ENCODE assay signal across 1 cellular context in the genomic region with DNA sequence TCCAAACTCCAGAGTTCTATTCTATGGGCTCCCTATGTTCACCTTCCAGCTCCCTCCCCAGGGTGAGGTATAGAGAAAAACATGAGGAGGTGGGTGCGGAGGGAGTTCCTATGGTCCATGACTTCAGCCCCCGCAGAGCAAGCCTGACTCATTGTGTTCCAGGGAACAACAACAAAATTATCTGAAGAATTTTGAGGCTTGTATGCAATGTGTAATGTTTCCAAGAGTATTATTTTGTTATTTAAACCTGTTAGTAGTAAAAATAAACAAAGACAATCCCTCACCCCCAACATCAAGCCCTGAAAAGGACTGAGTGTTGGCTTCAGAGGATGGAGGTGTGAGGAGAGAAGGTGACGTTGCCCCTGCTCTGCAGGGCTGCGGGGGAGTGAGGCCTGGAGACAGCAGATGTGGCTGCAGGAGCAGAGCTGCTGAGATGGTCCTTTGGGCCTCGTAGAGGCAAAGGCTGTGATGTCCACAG.
TF ChIP-seq lines count a peak whose summit lies in the region.

No MANE protein-coding gene starts in this region.

TF ChIP-seq in K562, 482 proteins besides CTCF, POLR2A, EP300 and RAD21 (continued from another document):
- TF ChIP-seq, protein P1, sequence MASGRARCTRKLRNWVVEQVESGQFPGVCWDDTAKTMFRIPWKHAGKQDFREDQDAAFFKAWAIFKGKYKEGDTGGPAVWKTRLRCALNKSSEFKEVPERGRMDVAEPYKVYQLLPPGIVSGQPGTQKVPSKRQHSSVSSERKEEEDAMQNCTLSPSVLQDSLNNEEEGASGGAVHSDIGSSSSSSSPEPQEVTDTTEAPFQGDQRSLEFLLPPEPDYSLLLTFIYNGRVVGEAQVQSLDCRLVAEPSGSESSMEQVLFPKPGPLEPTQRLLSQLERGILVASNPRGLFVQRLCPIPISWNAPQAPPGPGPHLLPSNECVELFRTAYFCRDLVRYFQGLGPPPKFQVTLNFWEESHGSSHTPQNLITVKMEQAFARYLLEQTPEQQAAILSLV (tag; IDR thresholded peaks at IDR 0.05) = no peak
- no peak for TF ChIP-seq MCM7 (IDR thresholded peaks at IDR 0.05)
- TF ChIP-seq C11orf30 (IDR thresholded peaks at IDR 0.05; ENCODE audit: low read depth) = no peak
- no peak for TF ChIP-seq ZNF12 (CRISPR knock-in tag; IDR thresholded peaks at IDR 0.05)
- TF ChIP-seq, protein P2, sequence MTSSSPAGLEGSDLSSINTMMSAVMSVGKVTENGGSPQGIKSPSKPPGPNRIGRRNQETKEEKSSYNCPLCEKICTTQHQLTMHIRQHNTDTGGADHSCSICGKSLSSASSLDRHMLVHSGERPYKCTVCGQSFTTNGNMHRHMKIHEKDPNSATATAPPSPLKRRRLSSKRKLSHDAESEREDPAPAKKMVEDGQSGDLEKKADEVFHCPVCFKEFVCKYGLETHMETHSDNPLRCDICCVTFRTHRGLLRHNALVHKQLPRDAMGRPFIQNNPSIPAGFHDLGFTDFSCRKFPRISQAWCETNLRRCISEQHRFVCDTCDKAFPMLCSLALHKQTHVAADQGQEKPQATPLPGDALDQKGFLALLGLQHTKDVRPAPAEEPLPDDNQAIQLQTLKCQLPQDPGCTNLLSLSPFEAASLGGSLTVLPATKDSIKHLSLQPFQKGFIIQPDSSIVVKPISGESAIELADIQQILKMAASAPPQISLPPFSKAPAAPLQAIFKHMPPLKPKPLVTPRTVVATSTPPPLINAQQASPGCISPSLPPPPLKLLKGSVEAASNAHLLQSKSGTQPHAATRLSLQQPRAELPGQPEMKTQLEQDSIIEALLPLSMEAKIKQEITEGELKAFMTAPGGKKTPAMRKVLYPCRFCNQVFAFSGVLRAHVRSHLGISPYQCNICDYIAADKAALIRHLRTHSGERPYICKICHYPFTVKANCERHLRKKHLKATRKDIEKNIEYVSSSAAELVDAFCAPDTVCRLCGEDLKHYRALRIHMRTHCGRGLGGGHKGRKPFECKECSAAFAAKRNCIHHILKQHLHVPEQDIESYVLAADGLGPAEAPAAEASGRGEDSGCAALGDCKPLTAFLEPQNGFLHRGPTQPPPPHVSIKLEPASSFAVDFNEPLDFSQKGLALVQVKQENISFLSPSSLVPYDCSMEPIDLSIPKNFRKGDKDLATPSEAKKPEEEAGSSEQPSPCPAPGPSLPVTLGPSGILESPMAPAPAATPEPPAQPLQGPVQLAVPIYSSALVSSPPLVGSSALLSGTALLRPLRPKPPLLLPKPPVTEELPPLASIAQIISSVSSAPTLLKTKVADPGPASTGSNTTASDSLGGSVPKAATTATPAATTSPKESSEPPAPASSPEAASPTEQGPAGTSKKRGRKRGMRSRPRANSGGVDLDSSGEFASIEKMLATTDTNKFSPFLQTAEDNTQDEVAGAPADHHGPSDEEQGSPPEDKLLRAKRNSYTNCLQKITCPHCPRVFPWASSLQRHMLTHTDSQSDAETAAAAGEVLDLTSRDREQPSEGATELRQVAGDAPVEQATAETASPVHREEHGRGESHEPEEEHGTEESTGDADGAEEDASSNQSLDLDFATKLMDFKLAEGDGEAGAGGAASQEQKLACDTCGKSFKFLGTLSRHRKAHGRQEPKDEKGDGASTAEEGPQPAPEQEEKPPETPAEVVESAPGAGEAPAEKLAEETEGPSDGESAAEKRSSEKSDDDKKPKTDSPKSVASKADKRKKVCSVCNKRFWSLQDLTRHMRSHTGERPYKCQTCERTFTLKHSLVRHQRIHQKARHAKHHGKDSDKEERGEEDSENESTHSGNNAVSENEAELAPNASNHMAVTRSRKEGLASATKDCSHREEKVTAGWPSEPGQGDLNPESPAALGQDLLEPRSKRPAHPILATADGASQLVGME (CRISPR knock-in tag; IDR thresholded peaks at IDR 0.05) = 0 out of 2 replicates have a peak, but pooled peaks have one; percentile 69
- TF ChIP-seq ZNF324 (CRISPR knock-in tag; IDR thresholded peaks at IDR 0.05) = no peak
- TF ChIP-seq, protein P3, sequence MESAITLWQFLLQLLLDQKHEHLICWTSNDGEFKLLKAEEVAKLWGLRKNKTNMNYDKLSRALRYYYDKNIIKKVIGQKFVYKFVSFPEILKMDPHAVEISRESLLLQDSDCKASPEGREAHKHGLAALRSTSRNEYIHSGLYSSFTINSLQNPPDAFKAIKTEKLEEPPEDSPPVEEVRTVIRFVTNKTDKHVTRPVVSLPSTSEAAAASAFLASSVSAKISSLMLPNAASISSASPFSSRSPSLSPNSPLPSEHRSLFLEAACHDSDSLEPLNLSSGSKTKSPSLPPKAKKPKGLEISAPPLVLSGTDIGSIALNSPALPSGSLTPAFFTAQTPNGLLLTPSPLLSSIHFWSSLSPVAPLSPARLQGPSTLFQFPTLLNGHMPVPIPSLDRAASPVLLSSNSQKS (CRISPR knock-in tag; IDR thresholded peaks at IDR 0.05) = no peak
- no peak for TF ChIP-seq ARNT (IDR thresholded peaks at IDR 0.05)
- no peak for TF ChIP-seq PHF21A (IDR thresholded peaks at IDR 0.05; ENCODE audit: borderline replicate concordance, low read depth)
- TF ChIP-seq EGR1 (conservative IDR thresholded peaks at IDR 0.05) = peak; percentile 78
- TF ChIP-seq TCF3 (CRISPR knock-in tag; IDR thresholded peaks at IDR 0.05) = peak; percentile 29; the same call in 1 of the 2 replicates
- TF ChIP-seq, protein P4, sequence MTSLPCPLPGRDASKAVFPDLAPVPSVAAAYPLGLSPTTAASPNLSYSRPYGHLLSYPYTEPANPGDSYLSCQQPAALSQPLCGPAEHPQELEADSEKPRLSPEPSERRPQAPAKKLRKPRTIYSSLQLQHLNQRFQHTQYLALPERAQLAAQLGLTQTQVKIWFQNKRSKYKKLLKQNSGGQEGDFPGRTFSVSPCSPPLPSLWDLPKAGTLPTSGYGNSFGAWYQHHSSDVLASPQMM (CRISPR knock-in tag; IDR thresholded peaks at IDR 0.05) = no peak
- no peak for TF ChIP-seq RNF2 (IDR thresholded peaks at IDR 0.05)
